ENCODE assay signal across 9 cellular contexts in genomic region chr5:135644816-135645215, GRCh38.
"Had no signal": no experiment of that assay in that cellular context is flagged by ENCODE, and none has a peak within 500 bp of the region (broad histone marks: within the 10 kb centered on the region; RNA-seq: fewer than 3 reads in every experiment).

No MANE protein-coding gene starts in this region.

- FAIRE-seq: HTR-8/SVneo, K562 had no signal

- ATAC-seq: HCT116, K562 had no signal

- H3K36me3 ChIP-seq: HAP-1 had no signal

- H3K4me3 ChIP-seq: GM23248, HAP-1, K562 had no signal

- DNase-seq: GM23248, GOT3, H7, HFFc6, IMR-90 had no signal
